In the genomic region with DNA sequence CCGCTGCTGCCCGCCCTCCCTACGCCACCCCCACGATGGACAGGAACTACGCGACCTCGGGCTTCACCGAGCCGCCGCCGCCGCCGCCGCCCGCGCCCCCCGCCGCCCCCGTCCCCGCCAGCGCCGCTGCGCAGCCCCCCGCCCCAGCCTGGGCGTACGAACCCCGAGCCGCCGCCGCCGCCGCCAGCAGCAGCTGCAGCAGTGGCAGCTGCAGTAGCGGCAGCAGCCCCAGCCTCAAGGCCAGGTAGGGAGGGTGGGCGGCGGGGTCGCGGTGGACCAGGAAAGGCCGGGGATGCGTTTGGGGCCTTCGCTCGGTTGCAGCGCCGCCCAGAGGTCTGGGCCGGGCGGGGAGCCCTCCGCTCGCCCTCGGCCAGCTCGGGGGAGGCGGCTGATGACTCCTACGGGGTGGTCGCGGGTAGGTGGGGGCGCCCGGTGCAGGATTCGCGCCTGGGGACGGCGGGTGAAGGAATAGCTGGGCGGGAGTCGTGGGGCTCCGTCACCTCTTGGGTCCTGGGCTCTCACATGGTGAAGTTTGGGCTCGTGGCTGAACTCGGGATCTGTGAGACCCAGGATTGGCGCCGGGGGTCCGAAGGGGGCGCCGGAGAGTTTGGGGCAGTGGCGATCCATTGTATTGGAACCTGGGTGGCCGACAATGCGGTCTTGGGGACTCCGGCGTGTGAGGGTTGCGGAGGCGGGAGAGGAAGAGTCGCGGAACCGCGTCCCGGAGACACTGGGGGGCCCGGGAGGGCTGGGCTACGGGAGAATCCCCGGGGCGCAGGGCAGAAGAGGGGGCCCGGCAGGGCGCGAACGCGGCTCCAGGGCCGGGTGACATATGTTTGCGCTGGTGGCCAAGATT, we compare ENCODE assay signal across 1 cellular context.
TF ChIP-seq lines count a peak whose summit lies in the region.

No MANE protein-coding gene starts in this region.

TF ChIP-seq in HepG2, 621 proteins besides CTCF, POLR2A, EP300 and RAD21 (continued from another document and continues in another):
- TF ChIP-seq, protein P1, sequence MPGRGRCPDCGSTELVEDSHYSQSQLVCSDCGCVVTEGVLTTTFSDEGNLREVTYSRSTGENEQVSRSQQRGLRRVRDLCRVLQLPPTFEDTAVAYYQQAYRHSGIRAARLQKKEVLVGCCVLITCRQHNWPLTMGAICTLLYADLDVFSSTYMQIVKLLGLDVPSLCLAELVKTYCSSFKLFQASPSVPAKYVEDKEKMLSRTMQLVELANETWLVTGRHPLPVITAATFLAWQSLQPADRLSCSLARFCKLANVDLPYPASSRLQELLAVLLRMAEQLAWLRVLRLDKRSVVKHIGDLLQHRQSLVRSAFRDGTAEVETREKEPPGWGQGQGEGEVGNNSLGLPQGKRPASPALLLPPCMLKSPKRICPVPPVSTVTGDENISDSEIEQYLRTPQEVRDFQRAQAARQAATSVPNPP (CRISPR knock-in tag; IDR thresholded peaks at IDR 0.05): 0 out of 2 replicates have a peak, but pooled peaks have one; percentile 33
- TF ChIP-seq MED13 (CRISPR knock-in tag; IDR thresholded peaks at IDR 0.05): peak; percentile 50; the same call in 1 of the 2 replicates
- TF ChIP-seq RBM39 (IDR thresholded peaks at IDR 0.05; ENCODE audit: low read depth, low read length, poor library complexity, severe bottlenecking): peak; percentile 95
- TF ChIP-seq, protein P2, sequence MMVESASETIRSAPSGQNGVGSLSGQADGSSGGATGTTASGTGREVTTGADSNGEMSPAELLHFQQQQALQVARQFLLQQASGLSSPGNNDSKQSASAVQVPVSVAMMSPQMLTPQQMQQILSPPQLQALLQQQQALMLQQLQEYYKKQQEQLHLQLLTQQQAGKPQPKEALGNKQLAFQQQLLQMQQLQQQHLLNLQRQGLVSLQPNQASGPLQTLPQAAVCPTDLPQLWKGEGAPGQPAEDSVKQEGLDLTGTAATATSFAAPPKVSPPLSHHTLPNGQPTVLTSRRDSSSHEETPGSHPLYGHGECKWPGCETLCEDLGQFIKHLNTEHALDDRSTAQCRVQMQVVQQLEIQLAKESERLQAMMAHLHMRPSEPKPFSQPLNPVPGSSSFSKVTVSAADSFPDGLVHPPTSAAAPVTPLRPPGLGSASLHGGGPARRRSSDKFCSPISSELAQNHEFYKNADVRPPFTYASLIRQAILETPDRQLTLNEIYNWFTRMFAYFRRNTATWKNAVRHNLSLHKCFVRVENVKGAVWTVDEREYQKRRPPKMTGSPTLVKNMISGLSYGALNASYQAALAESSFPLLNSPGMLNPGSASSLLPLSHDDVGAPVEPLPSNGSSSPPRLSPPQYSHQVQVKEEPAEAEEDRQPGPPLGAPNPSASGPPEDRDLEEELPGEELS (CRISPR knock-in tag; IDR thresholded peaks at IDR 0.05): 0 out of 2 replicates have a peak, but pooled peaks have one; percentile 25
- TF ChIP-seq NFKB2 (CRISPR knock-in tag; IDR thresholded peaks at IDR 0.05; ENCODE audit: borderline replicate concordance): peak; percentile 26; the same call in 1 of the 2 replicates
- TF ChIP-seq, protein P3, sequence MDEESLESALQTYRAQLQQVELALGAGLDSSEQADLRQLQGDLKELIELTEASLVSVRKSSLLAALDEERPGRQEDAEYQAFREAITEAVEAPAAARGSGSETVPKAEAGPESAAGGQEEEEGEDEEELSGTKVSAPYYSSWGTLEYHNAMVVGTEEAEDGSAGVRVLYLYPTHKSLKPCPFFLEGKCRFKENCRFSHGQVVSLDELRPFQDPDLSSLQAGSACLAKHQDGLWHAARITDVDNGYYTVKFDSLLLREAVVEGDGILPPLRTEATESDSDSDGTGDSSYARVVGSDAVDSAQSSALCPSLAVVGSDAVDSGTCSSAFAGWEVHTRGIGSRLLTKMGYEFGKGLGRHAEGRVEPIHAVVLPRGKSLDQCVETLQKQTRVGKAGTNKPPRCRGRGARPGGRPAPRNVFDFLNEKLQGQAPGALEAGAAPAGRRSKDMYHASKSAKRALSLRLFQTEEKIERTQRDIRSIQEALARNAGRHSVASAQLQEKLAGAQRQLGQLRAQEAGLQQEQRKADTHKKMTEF (CRISPR knock-in tag; IDR thresholded peaks at IDR 0.05): peak; percentile 53; the same call in 1 of the 2 replicates
- TF ChIP-seq ZMAT3 (CRISPR knock-in tag; conservative IDR thresholded peaks at IDR 0.05): no peak
- no peak for TF ChIP-seq CREB1 (IDR thresholded peaks at IDR 0.05)
- no peak for TF ChIP-seq CREB1 (CRISPR knock-in tag; IDR thresholded peaks at IDR 0.05)
- 0 out of 2 replicates have a peak, but pooled peaks have one; percentile 23 for TF ChIP-seq HOXD1 (CRISPR knock-in tag; IDR thresholded peaks at IDR 0.05)
- no peak; the same call in 1 of the 2 replicates for TF ChIP-seq RXRA (CRISPR knock-in tag; IDR thresholded peaks at IDR 0.05)
- 0 out of 2 replicates have a peak, but pooled peaks have one; percentile 18 for TF ChIP-seq ZNF776 (CRISPR knock-in tag; IDR thresholded peaks at IDR 0.05)
- TF ChIP-seq, protein P4, sequence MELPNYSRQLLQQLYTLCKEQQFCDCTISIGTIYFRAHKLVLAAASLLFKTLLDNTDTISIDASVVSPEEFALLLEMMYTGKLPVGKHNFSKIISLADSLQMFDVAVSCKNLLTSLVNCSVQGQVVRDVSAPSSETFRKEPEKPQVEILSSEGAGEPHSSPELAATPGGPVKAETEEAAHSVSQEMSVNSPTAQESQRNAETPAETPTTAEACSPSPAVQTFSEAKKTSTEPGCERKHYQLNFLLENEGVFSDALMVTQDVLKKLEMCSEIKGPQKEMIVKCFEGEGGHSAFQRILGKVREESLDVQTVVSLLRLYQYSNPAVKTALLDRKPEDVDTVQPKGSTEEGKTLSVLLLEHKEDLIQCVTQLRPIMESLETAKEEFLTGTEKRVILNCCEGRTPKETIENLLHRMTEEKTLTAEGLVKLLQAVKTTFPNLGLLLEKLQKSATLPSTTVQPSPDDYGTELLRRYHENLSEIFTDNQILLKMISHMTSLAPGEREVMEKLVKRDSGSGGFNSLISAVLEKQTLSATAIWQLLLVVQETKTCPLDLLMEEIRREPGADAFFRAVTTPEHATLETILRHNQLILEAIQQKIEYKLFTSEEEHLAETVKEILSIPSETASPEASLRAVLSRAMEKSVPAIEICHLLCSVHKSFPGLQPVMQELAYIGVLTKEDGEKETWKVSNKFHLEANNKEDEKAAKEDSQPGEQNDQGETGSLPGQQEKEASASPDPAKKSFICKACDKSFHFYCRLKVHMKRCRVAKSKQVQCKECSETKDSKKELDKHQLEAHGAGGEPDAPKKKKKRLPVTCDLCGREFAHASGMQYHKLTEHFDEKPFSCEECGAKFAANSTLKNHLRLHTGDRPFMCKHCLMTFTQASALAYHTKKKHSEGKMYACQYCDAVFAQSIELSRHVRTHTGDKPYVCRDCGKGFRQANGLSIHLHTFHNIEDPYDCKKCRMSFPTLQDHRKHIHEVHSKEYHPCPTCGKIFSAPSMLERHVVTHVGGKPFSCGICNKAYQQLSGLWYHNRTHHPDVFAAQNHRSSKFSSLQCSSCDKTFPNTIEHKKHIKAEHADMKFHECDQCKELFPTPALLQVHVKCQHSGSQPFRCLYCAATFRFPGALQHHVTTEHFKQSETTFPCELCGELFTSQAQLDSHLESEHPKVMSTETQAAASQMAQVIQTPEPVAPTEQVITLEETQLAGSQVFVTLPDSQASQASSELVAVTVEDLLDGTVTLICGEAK (IDR thresholded peaks at IDR 0.05): no peak
- TF ChIP-seq, protein P4 (CRISPR knock-in tag; IDR thresholded peaks at IDR 0.05): 0 out of 2 replicates have a peak, but pooled peaks have one; percentile 19
- peak; percentile 72; the same call in 1 of the 2 replicates for TF ChIP-seq NRL (CRISPR knock-in tag; IDR thresholded peaks at IDR 0.05; ENCODE audit: borderline replicate concordance)
- TF ChIP-seq ZFP82 (CRISPR knock-in tag; IDR thresholded peaks at IDR 0.05; ENCODE audit: borderline replicate concordance): no peak
- no peak for TF ChIP-seq TCF7 (IDR thresholded peaks at IDR 0.05; ENCODE audit: low read depth)
- TF ChIP-seq KMT2B (CRISPR knock-in tag; IDR thresholded peaks at IDR 0.05): peak; percentile 47; the same call in 1 of the 2 replicates
- peak; percentile 73 for TF ChIP-seq U2AF1 (optimal IDR thresholded peaks at IDR 0.05; ENCODE audit: low read depth, low read length)
- TF ChIP-seq, protein P5, sequence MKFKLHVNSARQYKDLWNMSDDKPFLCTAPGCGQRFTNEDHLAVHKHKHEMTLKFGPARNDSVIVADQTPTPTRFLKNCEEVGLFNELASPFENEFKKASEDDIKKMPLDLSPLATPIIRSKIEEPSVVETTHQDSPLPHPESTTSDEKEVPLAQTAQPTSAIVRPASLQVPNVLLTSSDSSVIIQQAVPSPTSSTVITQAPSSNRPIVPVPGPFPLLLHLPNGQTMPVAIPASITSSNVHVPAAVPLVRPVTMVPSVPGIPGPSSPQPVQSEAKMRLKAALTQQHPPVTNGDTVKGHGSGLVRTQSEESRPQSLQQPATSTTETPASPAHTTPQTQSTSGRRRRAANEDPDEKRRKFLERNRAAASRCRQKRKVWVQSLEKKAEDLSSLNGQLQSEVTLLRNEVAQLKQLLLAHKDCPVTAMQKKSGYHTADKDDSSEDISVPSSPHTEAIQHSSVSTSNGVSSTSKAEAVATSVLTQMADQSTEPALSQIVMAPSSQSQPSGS (CRISPR knock-in tag; IDR thresholded peaks at IDR 0.05): peak; percentile 24; the same call in 1 of the 2 replicates
- TF ChIP-seq, protein P6, sequence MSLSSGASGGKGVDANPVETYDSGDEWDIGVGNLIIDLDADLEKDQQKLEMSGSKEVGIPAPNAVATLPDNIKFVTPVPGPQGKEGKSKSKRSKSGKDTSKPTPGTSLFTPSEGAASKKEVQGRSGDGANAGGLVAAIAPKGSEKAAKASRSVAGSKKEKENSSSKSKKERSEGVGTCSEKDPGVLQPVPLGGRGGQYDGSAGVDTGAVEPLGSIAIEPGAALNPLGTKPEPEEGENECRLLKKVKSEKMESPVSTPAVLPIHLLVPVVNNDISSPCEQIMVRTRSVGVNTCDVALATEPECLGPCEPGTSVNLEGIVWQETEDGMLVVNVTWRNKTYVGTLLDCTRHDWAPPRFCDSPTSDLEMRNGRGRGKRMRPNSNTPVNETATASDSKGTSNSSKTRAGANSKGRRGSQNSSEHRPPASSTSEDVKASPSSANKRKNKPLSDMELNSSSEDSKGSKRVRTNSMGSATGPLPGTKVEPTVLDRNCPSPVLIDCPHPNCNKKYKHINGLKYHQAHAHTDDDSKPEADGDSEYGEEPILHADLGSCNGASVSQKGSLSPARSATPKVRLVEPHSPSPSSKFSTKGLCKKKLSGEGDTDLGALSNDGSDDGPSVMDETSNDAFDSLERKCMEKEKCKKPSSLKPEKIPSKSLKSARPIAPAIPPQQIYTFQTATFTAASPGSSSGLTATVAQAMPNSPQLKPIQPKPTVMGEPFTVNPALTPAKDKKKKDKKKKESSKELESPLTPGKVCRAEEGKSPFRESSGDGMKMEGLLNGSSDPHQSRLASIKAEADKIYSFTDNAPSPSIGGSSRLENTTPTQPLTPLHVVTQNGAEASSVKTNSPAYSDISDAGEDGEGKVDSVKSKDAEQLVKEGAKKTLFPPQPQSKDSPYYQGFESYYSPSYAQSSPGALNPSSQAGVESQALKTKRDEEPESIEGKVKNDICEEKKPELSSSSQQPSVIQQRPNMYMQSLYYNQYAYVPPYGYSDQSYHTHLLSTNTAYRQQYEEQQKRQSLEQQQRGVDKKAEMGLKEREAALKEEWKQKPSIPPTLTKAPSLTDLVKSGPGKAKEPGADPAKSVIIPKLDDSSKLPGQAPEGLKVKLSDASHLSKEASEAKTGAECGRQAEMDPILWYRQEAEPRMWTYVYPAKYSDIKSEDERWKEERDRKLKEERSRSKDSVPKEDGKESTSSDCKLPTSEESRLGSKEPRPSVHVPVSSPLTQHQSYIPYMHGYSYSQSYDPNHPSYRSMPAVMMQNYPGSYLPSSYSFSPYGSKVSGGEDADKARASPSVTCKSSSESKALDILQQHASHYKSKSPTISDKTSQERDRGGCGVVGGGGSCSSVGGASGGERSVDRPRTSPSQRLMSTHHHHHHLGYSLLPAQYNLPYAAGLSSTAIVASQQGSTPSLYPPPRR (CRISPR knock-in tag; IDR thresholded peaks at IDR 0.05; ENCODE audit: borderline replicate concordance): no peak
- no peak for TF ChIP-seq SP2 (CRISPR knock-in tag; IDR thresholded peaks at IDR 0.05)
- peak; percentile 68 for TF ChIP-seq MYC (CRISPR knock-in tag; IDR thresholded peaks at IDR 0.05; ENCODE audit: borderline replicate concordance)
- TF ChIP-seq, protein P7, sequence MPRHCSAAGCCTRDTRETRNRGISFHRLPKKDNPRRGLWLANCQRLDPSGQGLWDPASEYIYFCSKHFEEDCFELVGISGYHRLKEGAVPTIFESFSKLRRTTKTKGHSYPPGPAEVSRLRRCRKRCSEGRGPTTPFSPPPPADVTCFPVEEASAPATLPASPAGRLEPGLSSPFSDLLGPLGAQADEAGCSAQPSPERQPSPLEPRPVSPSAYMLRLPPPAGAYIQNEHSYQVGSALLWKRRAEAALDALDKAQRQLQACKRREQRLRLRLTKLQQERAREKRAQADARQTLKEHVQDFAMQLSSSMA (CRISPR knock-in tag; IDR thresholded peaks at IDR 0.05): no peak
- 0 out of 2 replicates have a peak, but pooled peaks have one; percentile 44 for TF ChIP-seq ZNF816 (CRISPR knock-in tag; IDR thresholded peaks at IDR 0.05; ENCODE audit: borderline replicate concordance)
